ENCODE assay signal across 1 cellular context in genomic region chr18:11163668-11164067, GRCh38.
TF ChIP-seq lines count a peak whose summit lies in the region.

No MANE protein-coding gene starts in this region.

TF ChIP-seq in GM23338, 12 proteins besides CTCF, POLR2A, EP300 and RAD21 (continued from another document):
- TF ChIP-seq, protein P1, sequence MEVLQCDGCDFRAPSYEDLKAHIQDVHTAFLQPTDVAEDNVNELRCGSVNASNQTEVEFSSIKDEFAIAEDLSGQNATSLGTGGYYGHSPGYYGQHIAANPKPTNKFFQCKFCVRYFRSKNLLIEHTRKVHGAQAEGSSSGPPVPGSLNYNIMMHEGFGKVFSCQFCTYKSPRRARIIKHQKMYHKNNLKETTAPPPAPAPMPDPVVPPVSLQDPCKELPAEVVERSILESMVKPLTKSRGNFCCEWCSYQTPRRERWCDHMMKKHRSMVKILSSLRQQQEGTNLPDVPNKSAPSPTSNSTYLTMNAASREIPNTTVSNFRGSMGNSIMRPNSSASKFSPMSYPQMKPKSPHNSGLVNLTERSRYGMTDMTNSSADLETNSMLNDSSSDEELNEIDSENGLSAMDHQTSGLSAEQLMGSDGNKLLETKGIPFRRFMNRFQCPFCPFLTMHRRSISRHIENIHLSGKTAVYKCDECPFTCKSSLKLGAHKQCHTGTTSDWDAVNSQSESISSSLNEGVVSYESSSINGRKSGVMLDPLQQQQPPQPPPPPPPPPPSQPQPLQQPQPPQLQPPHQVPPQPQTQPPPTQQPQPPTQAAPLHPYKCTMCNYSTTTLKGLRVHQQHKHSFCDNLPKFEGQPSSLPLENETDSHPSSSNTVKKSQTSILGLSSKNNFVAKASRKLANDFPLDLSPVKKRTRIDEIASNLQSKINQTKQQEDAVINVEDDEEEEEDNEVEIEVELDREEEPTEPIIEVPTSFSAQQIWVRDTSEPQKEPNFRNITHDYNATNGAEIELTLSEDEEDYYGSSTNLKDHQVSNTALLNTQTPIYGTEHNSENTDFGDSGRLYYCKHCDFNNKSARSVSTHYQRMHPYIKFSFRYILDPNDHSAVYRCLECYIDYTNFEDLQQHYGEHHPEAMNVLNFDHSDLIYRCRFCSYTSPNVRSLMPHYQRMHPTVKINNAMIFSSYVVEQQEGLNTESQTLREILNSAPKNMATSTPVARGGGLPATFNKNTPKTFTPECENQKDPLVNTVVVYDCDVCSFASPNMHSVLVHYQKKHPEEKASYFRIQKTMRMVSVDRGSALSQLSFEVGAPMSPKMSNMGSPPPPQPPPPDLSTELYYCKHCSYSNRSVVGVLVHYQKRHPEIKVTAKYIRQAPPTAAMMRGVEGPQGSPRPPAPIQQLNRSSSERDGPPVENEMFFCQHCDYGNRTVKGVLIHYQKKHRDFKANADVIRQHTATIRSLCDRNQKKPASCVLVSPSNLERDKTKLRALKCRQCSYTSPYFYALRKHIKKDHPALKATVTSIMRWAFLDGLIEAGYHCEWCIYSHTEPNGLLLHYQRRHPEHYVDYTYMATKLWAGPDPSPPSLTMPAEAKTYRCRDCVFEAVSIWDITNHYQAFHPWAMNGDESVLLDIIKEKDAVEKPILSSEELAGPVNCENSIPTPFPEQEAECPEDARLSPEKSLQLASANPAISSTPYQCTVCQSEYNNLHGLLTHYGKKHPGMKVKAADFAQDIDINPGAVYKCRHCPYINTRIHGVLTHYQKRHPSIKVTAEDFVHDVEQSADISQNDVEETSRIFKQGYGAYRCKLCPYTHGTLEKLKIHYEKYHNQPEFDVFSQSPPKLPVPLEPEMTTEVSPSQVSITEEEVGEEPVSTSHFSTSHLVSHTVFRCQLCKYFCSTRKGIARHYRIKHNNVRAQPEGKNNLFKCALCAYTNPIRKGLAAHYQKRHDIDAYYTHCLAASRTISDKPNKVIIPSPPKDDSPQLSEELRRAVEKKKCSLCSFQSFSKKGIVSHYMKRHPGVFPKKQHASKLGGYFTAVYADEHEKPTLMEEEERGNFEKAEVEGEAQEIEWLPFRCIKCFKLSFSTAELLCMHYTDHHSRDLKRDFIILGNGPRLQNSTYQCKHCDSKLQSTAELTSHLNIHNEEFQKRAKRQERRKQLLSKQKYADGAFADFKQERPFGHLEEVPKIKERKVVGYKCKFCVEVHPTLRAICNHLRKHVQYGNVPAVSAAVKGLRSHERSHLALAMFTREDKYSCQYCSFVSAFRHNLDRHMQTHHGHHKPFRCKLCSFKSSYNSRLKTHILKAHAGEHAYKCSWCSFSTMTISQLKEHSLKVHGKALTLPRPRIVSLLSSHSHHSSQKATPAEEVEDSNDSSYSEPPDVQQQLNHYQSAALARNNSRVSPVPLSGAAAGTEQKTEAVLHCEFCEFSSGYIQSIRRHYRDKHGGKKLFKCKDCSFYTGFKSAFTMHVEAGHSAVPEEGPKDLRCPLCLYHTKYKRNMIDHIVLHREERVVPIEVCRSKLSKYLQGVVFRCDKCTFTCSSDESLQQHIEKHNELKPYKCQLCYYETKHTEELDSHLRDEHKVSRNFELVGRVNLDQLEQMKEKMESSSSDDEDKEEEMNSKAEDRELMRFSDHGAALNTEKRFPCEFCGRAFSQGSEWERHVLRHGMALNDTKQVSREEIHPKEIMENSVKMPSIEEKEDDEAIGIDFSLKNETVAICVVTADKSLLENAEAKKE (CRISPR knock-in tag; IDR thresholded peaks at IDR 0.05), result no peak
- TF ChIP-seq, protein P2, sequence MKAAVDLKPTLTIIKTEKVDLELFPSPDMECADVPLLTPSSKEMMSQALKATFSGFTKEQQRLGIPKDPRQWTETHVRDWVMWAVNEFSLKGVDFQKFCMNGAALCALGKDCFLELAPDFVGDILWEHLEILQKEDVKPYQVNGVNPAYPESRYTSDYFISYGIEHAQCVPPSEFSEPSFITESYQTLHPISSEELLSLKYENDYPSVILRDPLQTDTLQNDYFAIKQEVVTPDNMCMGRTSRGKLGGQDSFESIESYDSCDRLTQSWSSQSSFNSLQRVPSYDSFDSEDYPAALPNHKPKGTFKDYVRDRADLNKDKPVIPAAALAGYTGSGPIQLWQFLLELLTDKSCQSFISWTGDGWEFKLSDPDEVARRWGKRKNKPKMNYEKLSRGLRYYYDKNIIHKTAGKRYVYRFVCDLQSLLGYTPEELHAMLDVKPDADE (IDR thresholded peaks at IDR 0.05), result no peak
